ENCODE assay signal across 18 cellular contexts in the genomic region with DNA sequence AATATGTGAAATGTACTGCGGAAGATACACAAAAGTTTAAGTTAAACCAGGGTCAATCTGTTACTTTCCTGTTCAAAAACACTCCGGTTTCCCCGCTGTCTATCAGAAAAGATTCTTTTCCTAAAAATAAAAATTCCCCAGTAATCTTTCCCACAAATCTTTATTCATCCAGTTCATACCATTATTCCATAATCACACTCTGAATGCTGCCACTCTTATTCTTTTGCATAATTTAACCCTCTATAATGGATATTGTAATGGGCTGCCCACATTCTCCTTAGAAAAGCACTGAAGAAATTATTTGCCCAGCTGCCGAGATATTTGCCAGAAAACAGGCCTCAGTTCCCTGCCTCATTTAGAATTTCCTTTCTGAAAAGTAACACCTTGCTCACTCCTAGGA.
DNase-seq lines count a peak whose midpoint lies in the region; ATAC-seq and TF ChIP-seq lines count a peak whose summit lies in the region.
"Had no signal": no experiment of that assay in that cellular context is flagged by ENCODE, and none has a peak within 500 bp of the region (broad histone marks: within the 10 kb centered on the region; RNA-seq: fewer than 3 reads in every experiment).

No MANE protein-coding gene starts in this region.

- H3K9me3 ChIP-seq in HAP-1: no peaks in the 10 kb centered on the region
- H3K9me3 ChIP-seq in sigmoid colon: no peaks in the 10 kb centered on the region
- H3K9me3 ChIP-seq: A549 had no signal

- in situ Hi-C loops in HAP-1 (cut with MboI; ENCODE audit: low sequenced_read_pairs): no loop called here

- peak; percentile 42 to 76 for DNase-seq in NCI-H2081 (lab: John Stamatoyannopoulos, UW)
- DNase-seq in NCI-H2081 treated with DMSO at 0.1 percent for 48 hours (lab: John Stamatoyannopoulos, UW): no peak
- DNase-seq in HAP-1 (ENCODE audit: low spot score in 2 of 2): peak; percentile 15 to 52
- DNase-seq in NCI-H69 (lab: John Stamatoyannopoulos, UW): peak; percentile 82
- DNase-seq in chondrocyte (ENCODE audit: low spot score): no peak
- DNase-seq in sigmoid colon: no peak
- no peak for DNase-seq in NCI-H1417 treated with DMSO at 0.1 percent for 48 hours (lab: John Stamatoyannopoulos, UW)
- DNase-seq: AML-193; CD4-positive, alpha-beta memory T cell; DMS153; DMS79; GF-D8 had no signal

- H3K36me3 ChIP-seq in HAP-1 (replicated peaks) (no peaks in the 10 kb centered on the region), sigmoid colon (peaks cover 0 to 18% (median 0%) of the 10 kb centered on the region in 4 donors)

- no peak for TF ChIP-seq EP300 in sigmoid colon (IDR thresholded peaks at IDR 0.05)

- no peak for ATAC-seq in HG03521 (IDR thresholded peaks at IDR 0.05; ENCODE audit: unreplicated experiment)
- ATAC-seq: A549, GM23338, HCT116 had no signal

- peaks cover 5% of the 10 kb centered on the region for H3K9me3 Mint-ChIP-seq in chondrocyte (ENCODE audit: low read depth)
- H3K9me3 Mint-ChIP-seq: GM23338 had no signal

- H3K27me3 ChIP-seq in HAP-1 (ENCODE audit: low read depth) (no peaks in the 10 kb centered on the region), sigmoid colon (no peaks in the 10 kb centered on the region)

- peaks cover 43% of the 10 kb centered on the region for H3K4me1 ChIP-seq in HAP-1
- H3K4me1 ChIP-seq in sigmoid colon: no peaks in the 10 kb centered on the region
- H3K4me1 ChIP-seq: A549 had no signal

- intact Hi-C loops in sigmoid colon (cut with DNase I): no loop called here

- H3K36me3 Mint-ChIP-seq in chondrocyte (ENCODE audit: low read depth): peaks cover 8% of the 10 kb centered on the region
- H3K36me3 Mint-ChIP-seq: CD4-positive, alpha-beta memory T cell had no signal

- TF ChIP-seq CTCF in chondrocyte (IDR thresholded peaks at IDR 0.05): no peak
- TF ChIP-seq CTCF in sigmoid colon (IDR thresholded peaks at IDR 0.05): no peak

- peaks cover 21% of the 10 kb centered on the region for H3K4me1 Mint-ChIP-seq in chondrocyte (ENCODE audit: low read depth)
- H3K4me1 Mint-ChIP-seq: CD4-positive, alpha-beta memory T cell had no signal

- no peaks in the 10 kb centered on the region for H3K27me3 Mint-ChIP-seq in chondrocyte (ENCODE audit: low read depth)
- H3K27me3 Mint-ChIP-seq: CD4-positive, alpha-beta memory T cell had no signal

- H3K4me3 Mint-ChIP-seq in chondrocyte (ENCODE audit: unreplicated experiment): no peak overlapping the region
- H3K4me3 Mint-ChIP-seq: CD4-positive, alpha-beta memory T cell; GM23338 had no signal

- H3K4me3 ChIP-seq in HAP-1 (no peak overlapping the region), sigmoid colon (no peak overlapping the region)
- H3K4me3 ChIP-seq: A549, GM23338 had no signal

- no peak for TF ChIP-seq POLR2A in sigmoid colon (IDR thresholded peaks at IDR 0.05)

- 87 to 92% methylated on average over 4 of the region's 4 CpGs for WGBS in sigmoid colon, 2 donors

- H3K27ac ChIP-seq in sigmoid colon: no peak overlapping the region
- H3K27ac ChIP-seq: 22Rv1, A549, C4-2B had no signal

- peak overlapping the region; percentile 60 for H3K27ac Mint-ChIP-seq in chondrocyte (ENCODE audit: unreplicated experiment)
- H3K27ac Mint-ChIP-seq: CD4-positive, alpha-beta memory T cell; GM23338 had no signal

Comparison
In these comparisons a context has a peak if more than half of its experiments do, and no peak if none do; other contexts are left out.
1. DNase-seq: peak in NCI-H2081 (2 of 2), HAP-1 (2 of 2) and NCI-H69 (single experiment); none in NCI-H2081 treated with DMSO at 0.1 percent for 48 hours (single experiment), chondrocyte (single experiment), sigmoid colon (single experiment) and NCI-H1417 treated with DMSO at 0.1 percent for 48 hours (single experiment).